11 cellular contexts compared by ENCODE assay signal in the genomic region with DNA sequence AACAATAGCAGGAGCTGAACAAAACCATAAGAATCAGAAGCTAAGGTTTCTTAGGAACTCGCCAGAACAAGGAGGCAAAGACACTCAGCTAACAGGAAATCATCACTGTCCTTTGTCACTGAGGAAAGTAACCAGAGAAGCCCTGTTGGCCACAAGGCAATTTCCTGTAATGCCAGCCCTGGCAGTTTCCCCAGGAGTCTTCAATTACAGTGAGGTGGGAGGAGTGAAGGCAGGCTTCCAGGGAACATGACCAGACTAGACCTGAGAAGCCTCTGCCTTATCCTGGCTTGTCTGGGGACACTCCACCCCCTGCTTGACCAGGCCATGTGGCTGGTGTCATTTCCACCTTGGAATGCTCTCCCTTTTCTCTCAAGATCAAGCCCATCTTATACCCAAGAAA.
DNase-seq lines count a peak whose midpoint lies in the region; ATAC-seq and TF ChIP-seq lines count a peak whose summit lies in the region.
"Had no signal": no experiment of that assay in that cellular context is flagged by ENCODE, and none has a peak within 500 bp of the region (broad histone marks: within the 10 kb centered on the region; RNA-seq: fewer than 3 reads in every experiment).

No MANE protein-coding gene starts in this region.

- peaks cover 1% of the 10 kb centered on the region for H3K27me3 Mint-ChIP-seq in activated CD4-positive, alpha-beta T cell treated with anti-CD3 and anti-CD28 coated beads, Interleukin-2, amount 10 ng/mL, durations not matched to agents 24 days and 14 days

- no peaks in the 10 kb centered on the region for H3K79me2 ChIP-seq in smooth muscle cell (ENCODE audit: low read depth)

- no peak overlapping the region for H3K4me3 ChIP-seq in fibroblast of the aortic adventitia (ENCODE audit: low read depth, low read length)
- H3K4me3 ChIP-seq in smooth muscle cell: no peak overlapping the region

- intact Hi-C loops in activated CD4-positive, alpha-beta T cell treated with anti-CD3 and anti-CD28 coated beads, Interleukin-2, amount 10 ng/mL, durations not matched to agents 24 days and 14 days (cut with micrococcal nuclease): no loop called here

- no peaks in the 10 kb centered on the region for H3K9me3 Mint-ChIP-seq in activated CD4-positive, alpha-beta T cell treated with anti-CD3 and anti-CD28 coated beads, Interleukin-2, amount 10 ng/mL, durations not matched to agents 24 days and 14 days

- ATAC-seq in HG02571 (IDR thresholded peaks at IDR 0.05; ENCODE audit: unreplicated experiment) (no peak), HG03521 (IDR thresholded peaks at IDR 0.05; ENCODE audit: unreplicated experiment) (no peak)

- peak overlapping the region; percentile 64 for H3K27ac ChIP-seq in smooth muscle cell (ENCODE audit: low read depth)

- no peak overlapping the region for H3K27ac Mint-ChIP-seq in activated CD4-positive, alpha-beta T cell treated with anti-CD3 and anti-CD28 coated beads, Interleukin-2, amount 10 ng/mL, durations not matched to agents 24 days and 14 days

- no peak overlapping the region for H3K4me3 Mint-ChIP-seq in activated CD4-positive, alpha-beta T cell treated with anti-CD3 and anti-CD28 coated beads, Interleukin-2, amount 10 ng/mL, durations not matched to agents 24 days and 14 days

- no peaks in the 10 kb centered on the region for H4K20me1 ChIP-seq in smooth muscle cell (ENCODE audit: low read depth)

- 29% methylated on average over 1 of the region's 1 CpG for WGBS in smooth muscle cell (ENCODE audit: low lambda C conversion rate)

- no peaks in the 10 kb centered on the region for H3K9me3 ChIP-seq in smooth muscle cell (replicated peaks; ENCODE audit: low read depth)

- H3K4me1 Mint-ChIP-seq in activated CD4-positive, alpha-beta T cell treated with anti-CD3 and anti-CD28 coated beads, Interleukin-2, amount 10 ng/mL, durations not matched to agents 24 days and 14 days: no peaks in the 10 kb centered on the region

- H3K4me1 ChIP-seq in smooth muscle cell (ENCODE audit: low read depth): peaks cover 8% of the 10 kb centered on the region

- no peak overlapping the region for H3K4me2 ChIP-seq in smooth muscle cell

- H3F3A ChIP-seq in smooth muscle cell (ENCODE audit: low read depth): peaks cover 4% of the 10 kb centered on the region

- no peak overlapping the region for H3K9ac ChIP-seq in smooth muscle cell (ENCODE audit: low read depth)

- no peaks in the 10 kb centered on the region for H3K36me3 Mint-ChIP-seq in activated CD4-positive, alpha-beta T cell treated with anti-CD3 and anti-CD28 coated beads, Interleukin-2, amount 10 ng/mL, durations not matched to agents 24 days and 14 days (ENCODE audit: low read depth)

- DNase-seq in DMS79 treated with DMSO at 0.1 percent for 48 hours (lab: John Stamatoyannopoulos, UW) (peak; percentile 49), DMS79 (lab: John Stamatoyannopoulos, UW) (no peak), NCI-H510A treated with DMSO at 0.1 percent for 48 hours (lab: John Stamatoyannopoulos, UW) (peak; percentile 32), fibroblast of the aortic adventitia (ENCODE audit: low read depth) (peak; percentile 53), smooth muscle cell (lab: John Stamatoyannopoulos, UW; ENCODE audit: unreplicated experiment) (no peak)
- DNase-seq in activated CD4-positive, alpha-beta T cell treated with anti-CD3 and anti-CD28 coated beads, Interleukin-2, amount 10 ng/mL, durations not matched to agents 24 days and 14 days: no peak
- DNase-seq: 8988T; activated T-cell treated with anti-CD3 and anti-CD28 coated beads, Interleukin-2, amount 50 U/mL, for 48 hours; NCI-H526 had no signal

- no peaks in the 10 kb centered on the region for H3K27me3 ChIP-seq in smooth muscle cell (ENCODE audit: low read depth)

- no peak overlapping the region for H2AFZ ChIP-seq in smooth muscle cell (ENCODE audit: low read depth)

- TF ChIP-seq CTCF in fibroblast of the aortic adventitia (IDR thresholded peaks at IDR 0.05; ENCODE audit: insufficient read depth, low read length) (no peak), smooth muscle cell (IDR thresholded peaks at IDR 0.05; ENCODE audit: borderline replicate concordance, insufficient read depth, poor library complexity, severe bottlenecking) (no peak)

- H3K36me3 ChIP-seq in smooth muscle cell (ENCODE audit: low read depth): no peaks in the 10 kb centered on the region

Comparison
In these comparisons a context has a peak if more than half of its experiments do, and no peak if none do; other contexts are left out.
1. DNase-seq: peak in DMS79 treated with DMSO at 0.1 percent for 48 hours (single experiment), NCI-H510A treated with DMSO at 0.1 percent for 48 hours (single experiment) and fibroblast of the aortic adventitia (single experiment); none in DMS79 (single experiment), smooth muscle cell (single experiment) and activated CD4-positive, alpha-beta T cell treated with anti-CD3 and anti-CD28 coated beads, Interleukin-2, amount 10 ng/mL, durations not matched to agents 24 days and 14 days (single experiment).